10 cellular contexts compared by ENCODE assay signal in the genomic region with DNA sequence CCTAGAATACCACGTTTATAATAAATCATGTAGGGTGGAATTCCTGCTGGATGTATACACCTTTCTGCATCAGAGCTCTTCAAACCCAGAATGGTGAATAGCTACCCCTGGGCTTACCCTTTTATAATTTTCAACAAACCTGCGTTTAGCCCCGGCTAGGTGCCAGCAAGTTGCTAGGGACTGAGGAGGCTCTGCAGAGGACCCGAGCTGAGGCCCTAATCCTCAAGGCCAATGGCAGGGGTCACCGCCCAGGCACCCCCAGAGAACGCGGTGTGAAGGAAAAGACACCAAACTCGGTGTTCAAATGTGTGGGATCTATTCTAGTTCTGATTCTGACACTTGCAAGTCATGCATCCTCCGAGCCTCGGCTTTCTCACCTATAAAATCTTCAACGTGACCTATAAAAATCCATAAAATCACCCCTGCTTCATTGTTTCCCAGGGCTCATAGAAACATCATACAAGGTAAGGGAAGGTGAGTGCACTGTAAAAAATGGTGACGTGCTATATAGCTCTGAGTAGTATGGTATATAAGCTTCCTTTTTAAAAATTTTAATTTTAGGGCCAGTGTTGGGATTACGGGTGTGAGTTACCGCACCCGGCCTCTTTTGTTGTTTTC. TPM values are rescaled to one million over a fixed set of nuclear protein-coding genes. Genes with fewer than 3 reads are reported as not detected.
A peak's percentile ranks its signal among the peaks of the same experiment; 100 is the strongest.
DNase-seq lines count a peak whose midpoint lies in the region; ATAC-seq and TF ChIP-seq lines count a peak whose summit lies in the region.
"Had no signal": no experiment of that assay in that cellular context is flagged by ENCODE, and none has a peak within 500 bp of the region (broad histone marks: within the 10 kb centered on the region; RNA-seq: fewer than 3 reads in every experiment).

No MANE protein-coding gene starts in this region.

- no peaks in the 10 kb centered on the region for H3K9me3 ChIP-seq in right atrium auricular region

- in situ Hi-C loops in GM13976 (cut with MboI; ENCODE audit: low sequenced_read_pairs, unreplicated experiment) = no loop called here

- H3K4me1 ChIP-seq in right atrium auricular region = peaks cover 0 to 38% of the 10 kb centered on the region in 2 donors

- ATAC-seq in Right ventricle myocardium inferior = no peak

- no peaks in the 10 kb centered on the region for H3K36me3 ChIP-seq in right atrium auricular region

- no peaks in the 10 kb centered on the region for H3K36me3 Mint-ChIP-seq in nephron (ENCODE audit: low read depth)
- H3K36me3 Mint-ChIP-seq: memory B cell had no signal

- H3K4me1 Mint-ChIP-seq in nephron = peaks cover 29% of the 10 kb centered on the region

- peaks cover under 1% of the 10 kb centered on the region for H3K9me3 Mint-ChIP-seq in nephron
- H3K9me3 Mint-ChIP-seq: memory B cell had no signal

- peak overlapping the region; percentile 29 to 40 for H3K4me3 ChIP-seq in right atrium auricular region

- no peaks in the 10 kb centered on the region for H3K27me3 Mint-ChIP-seq in nephron (ENCODE audit: low read depth)

- peak overlapping the region; percentile 97 to 100 for H3K27ac ChIP-seq in right atrium auricular region
- H3K27ac ChIP-seq in epithelial cell of prostate = peak overlapping the region; percentile 98

- H3K27me3 ChIP-seq in right atrium auricular region = no peaks in the 10 kb centered on the region

- TF ChIP-seq CTCF in right atrium auricular region (IDR thresholded peaks at IDR 0.05) (no peak), nephron (IDR thresholded peaks at IDR 0.05; ENCODE audit: unreplicated experiment in 3 of 3) (no peak), GM13976 (IDR thresholded peaks at IDR 0.05; ENCODE audit: borderline replicate concordance, control extremely low read depth, extremely low read depth, insufficient read depth, missing control alignments) (no peak)

- DNase-seq in right atrium auricular region (ENCODE audit: low spot score) (no peak), Right ventricle myocardium inferior (ENCODE audit: missing footprints) (no peak), epithelial cell of prostate (ENCODE audit: low read depth, low spot score) (no peak), GM13976 (ENCODE audit: low spot score) (no peak), OCI-M2 (lab: John Stamatoyannopoulos, UW; ENCODE audit: unreplicated experiment) (no peak)
- DNase-seq in NK-92 treated with Interleukin-12 subunit alpha and Interleukin-12 subunit beta, amount 100 ng/mL, for 24 hours (lab: John Stamatoyannopoulos, UW) = no peak
- DNase-seq in central memory CD4-positive, alpha-beta T cell = no peak
- DNase-seq: NCI-H187 had no signal

- intact Hi-C loops in Right ventricle myocardium inferior (cut with DNase I) = loop anchor here (5.0 kb wide), 1 partner anchor 131 kb away; the partner anchor contains the start of gene TMEM254

- peak overlapping the region; percentile 50 to 63 (median 61) for H3K4me3 Mint-ChIP-seq in nephron
- H3K4me3 Mint-ChIP-seq: memory B cell had no signal

- peak overlapping the region in 2 of 3 experiments; percentile 61 to 70 for H3K27ac Mint-ChIP-seq in nephron
- H3K27ac Mint-ChIP-seq: memory B cell had no signal

RNA-seq across cellular contexts. Expression of gene ANXA11, which starts 2.5 kb away (rescaled TPM):
- 100 to 1,000 TPM; 224 to 266 TPM for total RNA-seq in right atrium auricular region
- total RNA-seq in Right ventricle myocardium inferior = 420 TPM
